In the genomic region with DNA sequence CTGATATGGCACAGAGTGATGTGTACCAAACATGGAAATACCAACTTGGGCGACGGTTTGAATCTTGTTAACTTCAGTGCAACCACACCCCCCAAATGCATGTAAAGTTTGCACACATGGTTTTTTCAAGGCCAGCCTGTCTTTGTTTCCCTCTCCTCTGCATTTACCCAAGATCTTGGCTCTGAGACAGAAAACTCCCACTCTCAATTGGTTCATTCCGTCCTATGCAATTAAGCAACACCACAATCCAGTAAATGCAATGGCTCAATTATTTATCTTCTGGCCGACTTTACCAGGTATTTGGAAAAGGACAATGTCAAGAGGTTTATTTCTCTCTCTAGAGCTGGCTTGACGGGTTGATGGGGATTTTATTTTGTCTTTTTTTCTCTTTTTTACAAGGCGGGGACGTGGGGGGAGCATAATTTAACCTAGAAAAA, we compare ENCODE assay signal across 8 cellular contexts. TPM values are rescaled to one million over a fixed set of nuclear protein-coding genes. Genes with fewer than 3 reads are reported as not detected.
DNase-seq lines count a peak whose midpoint lies in the region; ATAC-seq, FAIRE-seq and TF ChIP-seq lines count a peak whose summit lies in the region.

No MANE protein-coding gene starts in this region.

- H3K9me3 ChIP-seq in ES-I3 (ENCODE audit: control insufficient read depth, insufficient read depth, low read length) (no peaks in the 10 kb centered on the region), ascending aorta (no peaks in the 10 kb centered on the region), keratinocyte (ENCODE audit: control insufficient read depth, low read depth, low read length) (no peaks in the 10 kb centered on the region)

- H3K36me3 ChIP-seq in ES-I3 (ENCODE audit: insufficient read depth, low read length) (no peaks in the 10 kb centered on the region), ascending aorta (no peaks in the 10 kb centered on the region), keratinocyte (ENCODE audit: control insufficient read depth in 2 of 2, extremely low read depth in 1 of 2, insufficient read depth in 2 of 2, low read length in 2 of 2) (no peaks in the 10 kb centered on the region)

- peak overlapping the region; percentile 100 for H3K4me2 ChIP-seq in keratinocyte (ENCODE audit: control insufficient read depth, extremely low read depth, insufficient read depth, low read depth, low read length)

- DNase-seq in NCI-H2081 treated with DMSO at 0.1 percent for 48 hours (lab: John Stamatoyannopoulos, UW): peak; percentile 52
- peak in 1 of 2 donors; percentile 59 for DNase-seq in ascending aorta (ENCODE audit: low spot score in 2 of 2)
- no peak for DNase-seq in keratinocyte (ENCODE audit: low read depth, low spot score)
- DNase-seq in substantia nigra (lab: John Stamatoyannopoulos, UW): peak in 2 of 49 donors; percentile 15 to 20
- no peak for DNase-seq in D341Med (ENCODE audit: low spot score)

- ATAC-seq in esophagus mucosa: no peak
- ATAC-seq in GM18873 (IDR thresholded peaks at IDR 0.05; ENCODE audit: low FRiP score, unreplicated experiment): no peak

- H3K9ac ChIP-seq in ES-I3 (ENCODE audit: low read depth, low read length) (peak overlapping the region; percentile 59), keratinocyte (ENCODE audit: control insufficient read depth, extremely low read depth, insufficient read depth, low read length) (peak overlapping the region; percentile 83)

- no peak overlapping the region for H2AFZ ChIP-seq in keratinocyte (ENCODE audit: control insufficient read depth, low read length)

- TF ChIP-seq CTCF in ascending aorta (IDR thresholded peaks at IDR 0.05) (no peak), keratinocyte (optimal IDR thresholded peaks at IDR 0.05 in 1 of 3, IDR thresholded peaks at IDR 0.05 in 1 of 3, conservative IDR thresholded peaks at IDR 0.05 in 1 of 3; ENCODE audit: extremely low read depth in 1 of 3, insufficient read depth in 2 of 3, low read length in 3 of 3) (no peak)

- H3K9me1 ChIP-seq in keratinocyte (ENCODE audit: control insufficient read depth, extremely low read depth, insufficient read depth, low read length): no peaks in the 10 kb centered on the region

- FAIRE-seq in keratinocyte (lab: Jason Lieb, UNC): no peak

- peaks cover 4% of the 10 kb centered on the region for H4K20me1 ChIP-seq in keratinocyte (ENCODE audit: control insufficient read depth, extremely low read depth, insufficient read depth, low read length)

- intact Hi-C loops in ascending aorta (cut with DNase I): no loop called here

- H3K27ac ChIP-seq in ascending aorta: peak overlapping the region; percentile 100
- H3K27ac ChIP-seq in keratinocyte (ENCODE audit: control insufficient read depth, insufficient read depth, low read length): peak overlapping the region; percentile 72
- H3K27ac ChIP-seq in substantia nigra (ENCODE audit: low read depth, low read length, poor library complexity, severe bottlenecking): peak overlapping the region; percentile 99

- H3K4me3 ChIP-seq in ascending aorta: peak overlapping the region; percentile 92 to 98
- H3K4me3 ChIP-seq in keratinocyte (ENCODE audit: control insufficient read depth in 2 of 3, extremely low read depth in 1 of 3, insufficient read depth in 2 of 3, low read depth in 1 of 3, low read length in 3 of 3): peak overlapping the region; percentile 92 to 96 (median 92)

- H3K79me2 ChIP-seq in keratinocyte (ENCODE audit: control insufficient read depth, insufficient read depth, low read length): peaks cover 54% of the 10 kb centered on the region

- H3K27me3 ChIP-seq in ascending aorta (no peaks in the 10 kb centered on the region), keratinocyte (ENCODE audit: control insufficient read depth, extremely low read depth, insufficient read depth, low read length) (no peaks in the 10 kb centered on the region)

- peaks cover 10% of the 10 kb centered on the region for H3K4me1 ChIP-seq in ES-I3 (ENCODE audit: insufficient read depth, low read length)
- peaks cover 0 to 28% of the 10 kb centered on the region in 2 donors for H3K4me1 ChIP-seq in ascending aorta
- H3K4me1 ChIP-seq in keratinocyte (ENCODE audit: control insufficient read depth, extremely low read depth, insufficient read depth, low read length): peaks cover 15% of the 10 kb centered on the region

- dilution Hi-C loops in keratinocyte (cut with MboI; ENCODE audit: extremely low pct_ligation_motif_present, low sequenced_read_pairs): no loop called here

RNA-seq across cellular contexts. Expression of a gene that starts 1.0 kb away (rescaled TPM):
- 181 TPM for total RNA-seq in ascending aorta
- 30.6 to 55.8 TPM (median 37.4 TPM) in 3 replicates for polyA plus RNA-seq in keratinocyte
- polyA plus RNA-seq in keratinocyte (2011; ENCODE audit: low read depth): 36.5 TPM
- 40.0 and 43.3 TPM in 2 replicates for polyA plus RNA-seq in keratinocyte (2011; cell fraction: cytosol; rRNA removed)
- polyA plus RNA-seq in keratinocyte (2011; cell fraction: nucleus; rRNA removed): 68.3 and 77.9 TPM in 2 replicates
- polyA plus RNA-seq in keratinocyte (2012; ENCODE audit: low replicate concordance): 44.6 and 57.8 TPM in 2 replicates
- 70.0 to 118 TPM (median 78.5 TPM) in 3 replicates for polyA minus RNA-seq in keratinocyte
- polyA minus RNA-seq in keratinocyte (2011; cell fraction: cytosol; rRNA and poly(A)+ RNA removed): 59.5 TPM
- 45.8 and 80.0 TPM in 2 replicates for polyA minus RNA-seq in keratinocyte (2011; cell fraction: nucleus; rRNA and poly(A)+ RNA removed)
- total RNA-seq in esophagus mucosa: 191 TPM

RNA-seq across cellular contexts. Expression of a gene that starts 35.8 kb away (rescaled TPM):
- total RNA-seq in ascending aorta (548 TPM), esophagus mucosa (67.0 TPM)
- 172 to 237 TPM (median 190 TPM) in 3 replicates for polyA plus RNA-seq in keratinocyte
- polyA plus RNA-seq in keratinocyte (2011; ENCODE audit: low read depth): 43.7 TPM
- 134 and 236 TPM in 2 replicates for polyA plus RNA-seq in keratinocyte (2011; cell fraction: cytosol; rRNA removed)
- 203 and 264 TPM in 2 replicates for polyA plus RNA-seq in keratinocyte (2011; cell fraction: nucleus; rRNA removed)
- polyA plus RNA-seq in keratinocyte (2012; ENCODE audit: low replicate concordance): 65.9 and 369 TPM in 2 replicates
- 128 to 158 TPM (median 146 TPM) in 3 replicates for polyA minus RNA-seq in keratinocyte
- 419 TPM for polyA minus RNA-seq in keratinocyte (2011; cell fraction: cytosol; rRNA and poly(A)+ RNA removed)
- polyA minus RNA-seq in keratinocyte (2011; cell fraction: nucleus; rRNA and poly(A)+ RNA removed): 148 and 193 TPM in 2 replicates
